10 cellular contexts compared by ENCODE assay signal in the genomic region with DNA sequence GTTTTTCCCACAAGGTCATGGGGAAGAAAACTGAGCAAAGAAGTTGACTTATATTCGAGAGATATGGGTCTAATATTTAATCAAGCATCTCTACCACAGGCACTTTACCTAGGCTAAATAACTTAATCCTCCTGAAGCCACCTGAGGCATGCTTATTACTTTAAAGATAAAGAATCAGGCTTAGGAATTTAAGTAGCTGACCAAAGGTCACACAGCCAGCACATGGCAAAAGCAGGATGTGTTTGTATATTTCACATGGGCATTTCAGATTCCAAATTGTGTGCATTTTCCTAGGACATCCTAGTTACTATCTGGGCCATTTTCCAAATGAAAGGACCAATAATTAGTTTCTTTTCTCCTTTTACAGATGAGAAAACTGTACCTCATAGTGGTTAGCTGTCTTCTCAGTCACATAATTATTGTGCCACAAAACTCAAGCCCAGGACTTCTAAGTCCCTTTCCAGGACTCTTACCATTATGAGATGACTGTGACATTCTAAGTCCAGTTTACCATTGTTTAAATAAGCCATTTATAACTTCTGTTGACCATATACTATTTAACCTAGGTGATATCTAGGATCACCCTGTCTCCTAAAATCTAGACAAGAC.
"Had no signal": no experiment of that assay in that cellular context is flagged by ENCODE, and none has a peak within 500 bp of the region (broad histone marks: within the 10 kb centered on the region; RNA-seq: fewer than 3 reads in every experiment).

No MANE protein-coding gene starts in this region.

- FAIRE-seq: HepG2 had no signal

- ATAC-seq: HCT116, HepG2 had no signal

- H3K4me3 ChIP-seq: GM23248, HAP-1 had no signal

- H3K36me3 ChIP-seq: HAP-1 had no signal

- DNase-seq: GM23248, GOT3, H7, HFFc6, KBM-7 had no signal

- H3K4me3 Mint-ChIP-seq: HFFc6, IgD-negative memory B cell had no signal

- H3K27ac Mint-ChIP-seq: HFFc6 had no signal

- H3K4me1 ChIP-seq: HAP-1 had no signal

- H2AFZ ChIP-seq: GM23248 had no signal

- H3K9me3 ChIP-seq: HAP-1 had no signal

- H3K27ac ChIP-seq: GM23248, HL-60 had no signal

- H3K9ac ChIP-seq: GM23248 had no signal

- H3K9me3 Mint-ChIP-seq: HFFc6, IgD-negative memory B cell had no signal
